ENCODE assay signal across 24 cellular contexts in genomic region chr15:26443321-26443720, GRCh38.
"Had no signal": no experiment of that assay in that cellular context is flagged by ENCODE, and none has a peak within 500 bp of the region (broad histone marks: within the 10 kb centered on the region; RNA-seq: fewer than 3 reads in every experiment).

No MANE protein-coding gene starts in this region.

- ATAC-seq: esophagus mucosa; left lung; natural killer cell treated with Interleukin-12 subunit alpha and Interleukin-12 subunit beta and Interleukin-15 and Interleukin-18, amount 100 ng/mL, for 72 hours; pancreas; sciatic nerve; stimulated activated naive B cell treated with anti-CD40 and anti-IgM and Interleukin-4, amounts not matched to agents 10 μg/mL and 1 μg/mL and 100 μg/mL, for 72 hours; stimulated activated naive CD8-positive, alpha-beta T cell treated with anti-CD3 and anti-CD28 coated beads, Interleukin-15, amount 100 ng/mL, for 72 hours had no signal

- FAIRE-seq: endometrium, frontal cortex, pancreas had no signal

- H3K4me1 ChIP-seq: left lung, pancreas, spleen, testis, tibial nerve had no signal

- H3K9me3 ChIP-seq: pancreas, testis, tibial nerve had no signal

- H2AFZ ChIP-seq: neural progenitor cell had no signal

- H3K27ac ChIP-seq: dorsolateral prefrontal cortex, left lung, neural progenitor cell, pancreas, spleen, testis, tibial nerve had no signal

- H3K4me3 ChIP-seq: dorsolateral prefrontal cortex, left lung, lung, neural progenitor cell, pancreas, spleen, testis, tibial nerve had no signal

- H3K4me2 ChIP-seq: neural progenitor cell had no signal

- H3K36me3 ChIP-seq: left lung, neural progenitor cell, pancreas, spleen, tibial nerve had no signal

- H3K27me3 ChIP-seq: left lung, neural progenitor cell, pancreas, spleen, testis, tibial nerve had no signal

- DNase-seq: cortex of kidney; dorsolateral prefrontal cortex; effector CD8-positive, alpha-beta T cell; islet precursor cell; left lung; mesenchymal stem cell; midbrain; occipital lobe; pancreas; spleen; stimulated activated CD4-positive, alpha-beta T cell treated with anti-CD3 and anti-CD28 coated beads, Interleukin-15, amount 100 ng/mL, for 24 hours; stimulated activated CD4-positive, alpha-beta T cell treated with anti-CD3 and anti-CD28 coated beads, Interleukin-1b, Interleukin-23, amount 100 ng/mL, for 48 hours; stimulated activated CD4-positive, alpha-beta T cell treated with anti-CD3 and anti-CD28 coated beads, Interleukin-4, amount 100 ng/mL, for 24 hours; stimulated activated naive B cell treated with anti-CD40 and anti-IgM and Interleukin-4, amounts not matched to agents 10 μg/mL and 1 μg/mL and 100 μg/mL, for 72 hours; stimulated activated naive CD8-positive, alpha-beta T cell treated with anti-CD3 and anti-CD28 coated beads, Interleukin-15, amount 100 ng/mL, for 72 hours; testis had no signal

- H3K9ac ChIP-seq: neural progenitor cell had no signal
